ENCODE assay signal across 18 cellular contexts in genomic region chr6:115830895-115831294, GRCh38.
DNase-seq lines count a peak whose midpoint lies in the region; ATAC-seq, FAIRE-seq and TF ChIP-seq lines count a peak whose summit lies in the region.
"Had no signal": no experiment of that assay in that cellular context is flagged by ENCODE, and none has a peak within 500 bp of the region (broad histone marks: within the 10 kb centered on the region; RNA-seq: fewer than 3 reads in every experiment).

No MANE protein-coding gene starts in this region.

- H3K27ac ChIP-seq in Peyer's patch: no peak overlapping the region

- H3K4me1 ChIP-seq in Peyer's patch: no peaks in the 10 kb centered on the region

- H3K27me3 ChIP-seq in Peyer's patch: no peaks in the 10 kb centered on the region

- H3K9me3 ChIP-seq in Peyer's patch: no peaks in the 10 kb centered on the region

- TF ChIP-seq POLR2A in GM12891 (IDR thresholded peaks at IDR 0.05; ENCODE audit: low read depth, low read length): no peak
- TF ChIP-seq POLR2A in Peyer's patch (IDR thresholded peaks at IDR 0.05): no peak

- H3K4me3 ChIP-seq in epithelial cell of esophagus (ENCODE audit: low read length) (no peak overlapping the region), Peyer's patch (no peak overlapping the region)

- TF ChIP-seq CTCF in epithelial cell of esophagus (IDR thresholded peaks at IDR 0.05; ENCODE audit: insufficient read depth, low read depth, low read length, missing control alignments) (no peak), Peyer's patch (IDR thresholded peaks at IDR 0.05) (no peak)

- DNase-seq in GM12891 (ENCODE audit: insufficient read length, low spot score): no peak
- peak; percentile 15 for DNase-seq in H4 (ENCODE audit: low spot score)
- DNase-seq in epithelial cell of esophagus (ENCODE audit: low read depth): peak; percentile 17
- DNase-seq in GM03348 (ENCODE audit: low spot score): no peak
- no peak for DNase-seq in Peyer's patch
- DNase-seq in GM19239 (ENCODE audit: insufficient read length, low spot score): no peak
- DNase-seq: activated CD4-positive, alpha-beta T cell treated with anti-CD3 and anti-CD28 coated beads for 4 hours; activated T-cell treated with anti-CD3 and anti-CD28 coated beads, Interleukin-2, amount 50 U/mL, for 24 hours; DND-41; effector CD4-positive, alpha-beta T cell; foreskin fibroblast; left cardiac atrium; naive thymus-derived CD4-positive, alpha-beta T cell; stimulated activated naive CD8-positive, alpha-beta T cell treated with anti-CD3 and anti-CD28 coated beads, Interleukin-15, amount 100 ng/mL, for 72 hours; T-helper 1 cell had no signal

- no peaks in the 10 kb centered on the region for H3K36me3 ChIP-seq in Peyer's patch

- FAIRE-seq in GM12891 (lab: Jason Lieb, UNC) (peak; percentile 13), GM19239 (lab: Jason Lieb, UNC) (no peak)
- FAIRE-seq: GM18507 had no signal

- ATAC-seq in HG03520 (IDR thresholded peaks at IDR 0.05; ENCODE audit: unreplicated experiment): peak; percentile 55
- no peak for ATAC-seq in HG02763 (IDR thresholded peaks at IDR 0.05; ENCODE audit: unreplicated experiment)
- ATAC-seq: left cardiac atrium; naive thymus-derived CD4-positive, alpha-beta T cell; stimulated activated naive CD8-positive, alpha-beta T cell treated with anti-CD3 and anti-CD28 coated beads, Interleukin-15, amount 100 ng/mL, for 72 hours had no signal

TF ChIP-seq in GM12891, 5 proteins besides CTCF, POLR2A, EP300 and RAD21:
- no peak for TF ChIP-seq POLR2AphosphoS5 (IDR thresholded peaks at IDR 0.05; ENCODE audit: low read depth, low read length)
- TF ChIP-seq POU2F2 (IDR thresholded peaks at IDR 0.05; ENCODE audit: low read depth, low read length): no peak
- TF ChIP-seq SPI1 (IDR thresholded peaks at IDR 0.05; ENCODE audit: low read depth, low read length): no peak
- no peak for TF ChIP-seq PAX5 (IDR thresholded peaks at IDR 0.05; ENCODE audit: insufficient read depth, low read length, severe bottlenecking)
- no peak for TF ChIP-seq TAF1 (IDR thresholded peaks at IDR 0.05; ENCODE audit: low read depth, low read length)

Comparison
In these comparisons a context has a peak if more than half of its experiments do, and no peak if none do; other contexts are left out.
1. DNase-seq: peak in H4 (single experiment) and epithelial cell of esophagus (single experiment); none in GM12891 (single experiment), GM03348 (single experiment), Peyer's patch (0 of 3) and GM19239 (single experiment).